13 cellular contexts compared by ENCODE assay signal in genomic region chr1:29782846-29783500, GRCh38.
DNase-seq lines count a peak whose midpoint lies in the region; ATAC-seq and TF ChIP-seq lines count a peak whose summit lies in the region.
"Had no signal": no experiment of that assay in that cellular context is flagged by ENCODE, and none has a peak within 500 bp of the region (broad histone marks: within the 10 kb centered on the region; RNA-seq: fewer than 3 reads in every experiment).

No MANE protein-coding gene starts in this region.

- TF ChIP-seq POLR2A in prostate gland (IDR thresholded peaks at IDR 0.05) = no peak

- H3K27ac ChIP-seq in right atrium auricular region (no peak overlapping the region), right cardiac atrium (ENCODE audit: low read length) (no peak overlapping the region), lung (ENCODE audit: low read depth in 1 of 2, low read length in 1 of 2) (no peak overlapping the region), prostate gland (no peak overlapping the region)

- H3K4me3 ChIP-seq in right atrium auricular region = no peak overlapping the region
- no peak overlapping the region for H3K4me3 ChIP-seq in right cardiac atrium (ENCODE audit: low read length)
- H3K4me3 ChIP-seq in lung = no peak overlapping the region
- H3K4me3 ChIP-seq in prostate gland = no peak overlapping the region
- H3K4me3 ChIP-seq: GM12878, GM23338 had no signal

- DNase-seq in right atrium auricular region (ENCODE audit: low spot score) (peak; percentile 54), right cardiac atrium (no peak), lung (ENCODE audit: low spot score) (peak; percentile 13), prostate gland (ENCODE audit: low spot score) (peak; percentile 2)
- DNase-seq in activated T-cell treated with anti-CD3 and anti-CD28 coated beads, Interleukin-2, amount 50 U/mL, for 1 hour = no peak
- DNase-seq: C1 segment of cervical spinal cord; CD4-positive, alpha-beta T cell; DMS79; H7 had no signal

- H3K27me3 ChIP-seq in right atrium auricular region (no peaks in the 10 kb centered on the region), right cardiac atrium (ENCODE audit: control insufficient read depth, insufficient read depth) (no peaks in the 10 kb centered on the region), lung (ENCODE audit: control insufficient read depth, insufficient read depth) (no peaks in the 10 kb centered on the region), prostate gland (replicated peaks; ENCODE audit: insufficient read depth) (no peaks in the 10 kb centered on the region)

- no peaks in the 10 kb centered on the region for H3K9me3 ChIP-seq in right atrium auricular region
- H3K9me3 ChIP-seq in right cardiac atrium (ENCODE audit: control insufficient read depth, low read length) = no peaks in the 10 kb centered on the region
- no peaks in the 10 kb centered on the region for H3K9me3 ChIP-seq in lung (ENCODE audit: control insufficient read depth in 2 of 2, insufficient read depth in 1 of 2, low read length in 1 of 2)
- H3K9me3 ChIP-seq in prostate gland = no peaks in the 10 kb centered on the region

- no peak for ATAC-seq in right cardiac atrium
- ATAC-seq in lung (ENCODE audit: insufficient read depth, low FRiP score) = no peak
- no peak for ATAC-seq in GM19351 (IDR thresholded peaks at IDR 0.05; ENCODE audit: unreplicated experiment)
- ATAC-seq in GM18867 (IDR thresholded peaks at IDR 0.05; ENCODE audit: unreplicated experiment) = no peak
- ATAC-seq: GM12878, GM23338 had no signal

- TF ChIP-seq CTCF in right atrium auricular region (IDR thresholded peaks at IDR 0.05) (no peak), lung (IDR thresholded peaks at IDR 0.05; ENCODE audit: control extremely low read depth, extremely low read depth) (no peak), prostate gland (IDR thresholded peaks at IDR 0.05) (no peak)

- intact Hi-C loops in right cardiac atrium (cut with DNase I) = no loop called here
- intact Hi-C loops in prostate gland (cut with DNase I) = no loop called here

- no peaks in the 10 kb centered on the region for H3K4me1 ChIP-seq in right atrium auricular region
- H3K4me1 ChIP-seq in right cardiac atrium (ENCODE audit: control insufficient read depth, insufficient read depth, low read length) = no peaks in the 10 kb centered on the region
- no peaks in the 10 kb centered on the region for H3K4me1 ChIP-seq in lung (ENCODE audit: control insufficient read depth in 2 of 2, insufficient read depth in 2 of 2, low read length in 2 of 2)
- H3K4me1 ChIP-seq in prostate gland (replicated peaks) = no peaks in the 10 kb centered on the region

- 76% methylated on average over 6 of the region's 6 CpGs for WGBS in right cardiac atrium
- 70 to 85% methylated on average over 6 of the region's 6 CpGs for WGBS in lung, 2 donors
- WGBS in prostate gland = 62% methylated on average over 6 of the region's 6 CpGs

- H3K36me3 ChIP-seq in right atrium auricular region (no peaks in the 10 kb centered on the region), lung (ENCODE audit: control insufficient read depth in 2 of 2, insufficient read depth in 2 of 2, low read length in 2 of 2) (no peaks in the 10 kb centered on the region), prostate gland (no peaks in the 10 kb centered on the region)

Comparison
In these comparisons a context has a peak if more than half of its experiments do, and no peak if none do; other contexts are left out.
1. DNase-seq: peak in right atrium auricular region (single experiment), lung (single experiment) and prostate gland (single experiment); none in right cardiac atrium (0 of 3) and activated T-cell treated with anti-CD3 and anti-CD28 coated beads, Interleukin-2, amount 50 U/mL, for 1 hour (single experiment).